ENCODE assay signal across 32 cellular contexts in the genomic region with DNA sequence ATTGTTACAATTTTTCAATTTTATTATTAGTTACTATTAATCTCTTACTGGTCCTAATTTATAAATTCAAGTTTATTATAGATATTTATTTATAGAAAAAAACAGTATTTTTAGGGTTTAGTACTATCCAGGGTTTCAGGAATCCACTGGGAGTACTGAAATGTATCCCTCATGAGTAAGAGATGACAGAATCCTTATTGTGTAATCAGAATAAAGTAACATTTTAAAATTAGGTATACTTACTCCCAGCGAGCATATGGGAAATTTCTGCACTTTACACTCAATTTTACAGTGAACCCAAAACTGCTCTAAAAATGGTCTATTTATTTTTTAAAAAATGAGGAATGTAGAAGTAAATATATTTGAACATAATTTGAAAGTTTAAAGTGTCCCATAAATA.
DNase-seq lines count a peak whose midpoint lies in the region; ATAC-seq, FAIRE-seq and TF ChIP-seq lines count a peak whose summit lies in the region.
"Had no signal": no experiment of that assay in that cellular context is flagged by ENCODE, and none has a peak within 500 bp of the region (broad histone marks: within the 10 kb centered on the region; RNA-seq: fewer than 3 reads in every experiment).

No MANE protein-coding gene starts in this region.

- no peak for DNase-seq in RWPE2 (ENCODE audit: low spot score)
- peak; percentile 53 for DNase-seq in fibroblast of the aortic adventitia (ENCODE audit: low read depth)
- DNase-seq in small intestine: no peak
- no peak for DNase-seq in GM19240 (ENCODE audit: insufficient read length, low spot score)
- DNase-seq in NCI-H748 treated with DMSO at 0.1 percent for 48 hours (lab: John Stamatoyannopoulos, UW): no peak
- DNase-seq: activated CD4-positive, alpha-beta memory T cell treated with anti-CD3 and anti-CD28 coated beads, Interleukin-2, amount 10 ng/mL, durations not matched to agents 7 days and 5 days; activated CD4-positive, alpha-beta T cell treated with anti-CD3 and anti-CD28 coated beads for 1 hour; activated CD8-positive, alpha-beta memory T cell treated with anti-CD3 and anti-CD28 coated beads, Interleukin-2, amount 50 U/mL, for 48 hours; activated naive CD4-positive, alpha-beta T cell treated with anti-CD3 and anti-CD28 coated beads, Interleukin-2, amount 10 ng/mL, durations not matched to agents 7 days and 5 days; body of pancreas; DMS79; KBM-7; left ventricle myocardium superior; naive B cell; NCI-H2081; NCI-H345; NCI-H69; posterior cingulate gyrus; right cardiac atrium; SHP77; stimulated activated CD4-positive, alpha-beta T cell treated with anti-CD3 and anti-CD28 coated beads, Interleukin-12 subunit alpha, Interleukin-12 subunit beta, amount 100 ng/mL, for 4 hours; stimulated activated CD4-positive, alpha-beta T cell treated with anti-CD3 and anti-CD28 coated beads, Interleukin-2, amount 100 ng/mL, for 48 hours; stomach; thyroid gland; uterus had no signal

- peak; percentile 61; the same call in 1 of the 3 replicates for ATAC-seq in RWPE2 (ENCODE audit: low read depth)
- no peak for ATAC-seq in GM21786 (IDR thresholded peaks at IDR 0.05; ENCODE audit: unreplicated experiment)
- ATAC-seq: activated T-helper 17 cell treated with anti-CD3 and anti-CD28 coated beads, Interleukin-2, amount 50 U/mL, for 72 hours; body of pancreas; left ventricle myocardium superior; Panc1; right cardiac atrium had no signal

- no peaks in the 10 kb centered on the region for H3K9me3 ChIP-seq in RWPE2 (ENCODE audit: severe bottlenecking)
- H3K9me3 ChIP-seq in small intestine (ENCODE audit: control insufficient read depth, low read depth): no peaks in the 10 kb centered on the region
- H3K9me3 ChIP-seq: body of pancreas, stomach, thyroid gland, uterus had no signal

- H3K27me3 ChIP-seq in RWPE2 (ENCODE audit: insufficient read depth, poor library complexity, severe bottlenecking): no peaks in the 10 kb centered on the region
- H3K27me3 ChIP-seq in small intestine (ENCODE audit: control insufficient read depth in 2 of 2, insufficient read depth in 2 of 2, low read length in 2 of 2): no peaks in the 10 kb centered on the region
- H3K27me3 ChIP-seq: body of pancreas, stomach, thyroid gland, uterus had no signal

- H3K27ac ChIP-seq in RWPE2 (ENCODE audit: poor library complexity, severe bottlenecking) (no peak overlapping the region), small intestine (ENCODE audit: low read depth in 1 of 2, low read length in 1 of 2) (no peak overlapping the region)
- H3K27ac ChIP-seq: body of pancreas, C4-2B, stomach, thyroid gland, uterus had no signal

- 63 to 74% (median 64%) methylated on average over 1 of the region's 1 CpG for WGBS in small intestine, 3 donors

- no peaks in the 10 kb centered on the region for H3K36me3 ChIP-seq in RWPE2 (ENCODE audit: low read depth)
- H3K36me3 ChIP-seq in small intestine (ENCODE audit: control insufficient read depth in 2 of 2, insufficient read depth in 2 of 2, low read length in 2 of 2): no peaks in the 10 kb centered on the region
- H3K36me3 ChIP-seq: stomach, thyroid gland, uterus had no signal

- H3K4me3 ChIP-seq in RWPE2 (ENCODE audit: severe bottlenecking) (no peak overlapping the region), fibroblast of the aortic adventitia (ENCODE audit: low read depth, low read length) (no peak overlapping the region), small intestine (ENCODE audit: low read depth in 1 of 2, low read length in 2 of 2) (no peak overlapping the region)
- H3K4me3 ChIP-seq: body of pancreas, stomach, thyroid gland, uterus had no signal

- peaks cover 11% of the 10 kb centered on the region for H3K4me1 ChIP-seq in RWPE2 (ENCODE audit: insufficient read depth, poor library complexity, severe bottlenecking)
- H3K4me1 ChIP-seq in small intestine (ENCODE audit: control insufficient read depth in 2 of 2, insufficient read depth in 1 of 2, low read depth in 1 of 2, low read length in 1 of 2): no peaks in the 10 kb centered on the region
- H3K4me1 ChIP-seq: body of pancreas, stomach, thyroid gland, uterus had no signal

- FAIRE-seq in G401.6 (lab: Jason Lieb, UNC) (peak; percentile 47), small intestine (lab: Jason Lieb, UNC) (peak; percentile 5)
- FAIRE-seq: H1, keratinocyte had no signal

- TF ChIP-seq CTCF in RWPE2 (IDR thresholded peaks at IDR 0.05; ENCODE audit: poor library complexity, severe bottlenecking): no peak
- TF ChIP-seq CTCF in fibroblast of the aortic adventitia (IDR thresholded peaks at IDR 0.05; ENCODE audit: insufficient read depth, low read length): no peak
